ENCODE assay signal across 18 cellular contexts in the genomic region with DNA sequence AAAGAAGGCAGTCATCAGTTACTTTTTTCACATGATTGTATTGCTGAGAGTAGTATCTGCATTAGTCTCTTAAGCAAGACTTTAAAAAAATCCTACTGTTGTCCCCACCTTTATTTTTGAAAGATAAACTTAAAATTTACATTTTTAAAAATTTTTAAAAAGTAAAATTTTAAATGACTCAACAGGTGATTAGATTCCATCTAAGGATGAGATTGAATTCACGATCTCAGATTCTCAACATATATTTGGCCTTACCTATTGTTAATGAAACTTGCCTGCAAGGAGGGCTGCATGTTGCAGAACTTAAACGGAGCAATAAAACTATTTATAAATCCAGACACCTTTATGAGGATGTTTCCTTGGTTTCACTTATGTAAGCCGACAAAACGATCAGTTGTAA.
"Had no signal": no experiment of that assay in that cellular context is flagged by ENCODE, and none has a peak within 500 bp of the region (broad histone marks: within the 10 kb centered on the region; RNA-seq: fewer than 3 reads in every experiment).

No MANE protein-coding gene starts in this region.

- H3K9me3 Mint-ChIP-seq: naive B cell; stimulated activated effector memory CD8-positive, alpha-beta T cell treated with anti-CD3 and anti-CD28 coated beads, Interleukin-12 subunit alpha, Interleukin-12 subunit beta, amount 100 ng/mL, for 72 hours had no signal

- H3K27ac ChIP-seq: hepatocyte, neutrophil, tibial artery, upper lobe of right lung, vagina had no signal

- H3K4me3 ChIP-seq: hepatocyte, lung, tibial artery, upper lobe of right lung, vagina had no signal

- H3K9me3 ChIP-seq: neutrophil, tibial artery, upper lobe of right lung, vagina had no signal

- DNase-seq: dermis blood vessel endothelial cell; foreskin melanocyte; head of caudate nucleus; left colon; left ventricle myocardium superior; mesendoderm; naive B cell; right cardiac atrium; stimulated activated CD4-positive, alpha-beta T cell treated with anti-CD3 and anti-CD28 coated beads, Interleukin-4, amount 100 ng/mL, for 1 hour; stimulated activated CD8-positive, alpha-beta memory T cell treated with anti-CD3 and anti-CD28 coated beads, Interleukin-4, amount 100 ng/mL, for 48 hours; stimulated activated naive CD8-positive, alpha-beta T cell treated with anti-CD3 and anti-CD28 coated beads, Interleukin-15, Interleukin-2, amounts not matched to agents 100 U/mL and 50 U/mL, for 24 hours; tibial artery; upper lobe of right lung had no signal

- H3K4me3 Mint-ChIP-seq: naive B cell; stimulated activated effector memory CD8-positive, alpha-beta T cell treated with anti-CD3 and anti-CD28 coated beads, Interleukin-12 subunit alpha, Interleukin-12 subunit beta, amount 100 ng/mL, for 72 hours had no signal

- H3K27ac Mint-ChIP-seq: stimulated activated effector memory CD8-positive, alpha-beta T cell treated with anti-CD3 and anti-CD28 coated beads, Interleukin-12 subunit alpha, Interleukin-12 subunit beta, amount 100 ng/mL, for 72 hours had no signal

- H3K27me3 Mint-ChIP-seq: naive B cell had no signal
